ENCODE assay signal across 8 cellular contexts in genomic region chr16:4529085-4530060, GRCh38. TPM values are rescaled to one million over a fixed set of nuclear protein-coding genes. Genes with fewer than 3 reads are reported as not detected.
DNase-seq lines count a peak whose midpoint lies in the region; ATAC-seq lines count a peak whose summit lies in the region.

No MANE protein-coding gene starts in this region.

- in situ Hi-C loops in KBM-7 (cut with MboI; ENCODE audit: low pct_unique_long_range_greater_than_20kb, low sequenced_read_pairs), result no loop called here

- intact Hi-C loops in cardiac septum (cut with DNase I), result no loop called here

- H3K27me3 Mint-ChIP-seq in natural killer cell treated with Interleukin-12 subunit alpha and Interleukin-12 subunit beta and Interleukin-15 and Interleukin-18, amount 100 ng/mL, for 72 hours, result no peaks in the 10 kb centered on the region

- H3K4me3 Mint-ChIP-seq in natural killer cell treated with Interleukin-12 subunit alpha and Interleukin-12 subunit beta and Interleukin-15 and Interleukin-18, amount 100 ng/mL, for 72 hours, result no peak overlapping the region

- peaks cover 17% of the 10 kb centered on the region for H3K4me1 ChIP-seq in ES-I3 (ENCODE audit: insufficient read depth, low read length)

- H3K36me3 Mint-ChIP-seq in natural killer cell treated with Interleukin-12 subunit alpha and Interleukin-12 subunit beta and Interleukin-15 and Interleukin-18, amount 100 ng/mL, for 72 hours, result no peaks in the 10 kb centered on the region

- ATAC-seq in natural killer cell treated with Interleukin-12 subunit alpha and Interleukin-12 subunit beta and Interleukin-15 and Interleukin-18, amount 100 ng/mL, for 72 hours, result peak; percentile 34 to 51
- no peak for ATAC-seq in GM21737 (IDR thresholded peaks at IDR 0.05; ENCODE audit: unreplicated experiment)

- H3K9me3 ChIP-seq in ES-I3 (ENCODE audit: control insufficient read depth, insufficient read depth, low read length), result no peaks in the 10 kb centered on the region

- DNase-seq in KBM-7 (peak; percentile 66), kidney glomerular epithelial cell (lab: John Stamatoyannopoulos, UW) (no peak), NK-92 (lab: John Stamatoyannopoulos, UW; ENCODE audit: unreplicated experiment) (no peak), cardiac septum (ENCODE audit: low spot score) (no peak)
- DNase-seq in central memory CD4-positive, alpha-beta T cell, result peak; percentile 16
- DNase-seq in natural killer cell treated with Interleukin-12 subunit alpha and Interleukin-12 subunit beta and Interleukin-15 and Interleukin-18, amount 100 ng/mL, for 72 hours (ENCODE audit: low spot score), result no peak

- peaks cover 15 to 22% of the 10 kb centered on the region in 2 donors for H3K4me1 Mint-ChIP-seq in natural killer cell treated with Interleukin-12 subunit alpha and Interleukin-12 subunit beta and Interleukin-15 and Interleukin-18, amount 100 ng/mL, for 72 hours (ENCODE audit: low read depth in 2 of 2)

- H3K9me3 Mint-ChIP-seq in natural killer cell treated with Interleukin-12 subunit alpha and Interleukin-12 subunit beta and Interleukin-15 and Interleukin-18, amount 100 ng/mL, for 72 hours, result no peaks in the 10 kb centered on the region

- peak overlapping the region; percentile 14 for H3K9ac ChIP-seq in ES-I3 (ENCODE audit: low read depth, low read length)

- peak overlapping the region; percentile 63 to 77 for H3K27ac Mint-ChIP-seq in natural killer cell treated with Interleukin-12 subunit alpha and Interleukin-12 subunit beta and Interleukin-15 and Interleukin-18, amount 100 ng/mL, for 72 hours

- H3K36me3 ChIP-seq in ES-I3 (ENCODE audit: insufficient read depth, low read length), result no peaks in the 10 kb centered on the region

RNA-seq across cellular contexts. Expression of gene CDIP1, which starts 9.2 kb away (rescaled TPM):
- 10 to 100 TPM; 24.5 to 28.2 TPM for total RNA-seq in natural killer cell treated with Interleukin-12 subunit alpha and Interleukin-12 subunit beta and Interleukin-15 and Interleukin-18, amount 100 ng/mL, for 72 hours
- 42.1 TPM for total RNA-seq in cardiac septum

RNA-seq across cellular contexts. Expression of gene C16orf96, which starts 26.8 kb away (rescaled TPM):
- total RNA-seq in natural killer cell treated with Interleukin-12 subunit alpha and Interleukin-12 subunit beta and Interleukin-15 and Interleukin-18, amount 100 ng/mL, for 72 hours, result not detected
- total RNA-seq in cardiac septum, result 0.11 TPM

RNA-seq across cellular contexts. Expression of gene HMOX2, which starts 53.2 kb away (rescaled TPM):
- 100 to 1,000 TPM in 1 of 2 donors, 10 to 100 TPM in 1; 99.5 to 102 TPM for total RNA-seq in natural killer cell treated with Interleukin-12 subunit alpha and Interleukin-12 subunit beta and Interleukin-15 and Interleukin-18, amount 100 ng/mL, for 72 hours
- total RNA-seq in cardiac septum, result 69.1 TPM

RNA-seq across cellular contexts. Expression of gene NMRAL1, which starts 54.9 kb away (rescaled TPM):
- total RNA-seq in natural killer cell treated with Interleukin-12 subunit alpha and Interleukin-12 subunit beta and Interleukin-15 and Interleukin-18, amount 100 ng/mL, for 72 hours, result 10 to 100 TPM; 40.7 to 80.9 TPM
- 7.3 TPM for total RNA-seq in cardiac septum

Comparison
In these comparisons a context has a peak if more than half of its experiments do, and no peak if none do; other contexts are left out.
1. DNase-seq: peak in KBM-7 (single experiment) and central memory CD4-positive, alpha-beta T cell (single experiment); none in natural killer cell treated with Interleukin-12 subunit alpha and Interleukin-12 subunit beta and Interleukin-15 and Interleukin-18, amount 100 ng/mL, for 72 hours (single experiment), kidney glomerular epithelial cell (single experiment), NK-92 (single experiment) and cardiac septum (single experiment).